8 cellular contexts compared by ENCODE assay signal in genomic region chr19:52943134-52943883, GRCh38. TPM values are rescaled to one million over a fixed set of nuclear protein-coding genes. Genes with fewer than 3 reads are reported as not detected.
DNase-seq lines count a peak whose midpoint lies in the region; ATAC-seq and TF ChIP-seq lines count a peak whose summit lies in the region.

No MANE protein-coding gene starts in this region.

- BruUV-seq in mammary epithelial cell (replicated peaks; lab: Mats Ljungman, UMichigan) = no TSS peak

- H2AFZ ChIP-seq in mammary epithelial cell (ENCODE audit: low read depth, low read length) = peak overlapping the region; percentile 96

- H3K79me2 ChIP-seq in mammary epithelial cell (ENCODE audit: insufficient read depth, low read length) = peaks cover 17% of the 10 kb centered on the region

- no peak for TF ChIP-seq POLR2A in vagina (IDR thresholded peaks at IDR 0.05)

- H3K9me3 ChIP-seq in left ventricle myocardium inferior (replicated peaks) (peaks cover 19% of the 10 kb centered on the region), mammary epithelial cell (replicated peaks; ENCODE audit: insufficient read depth, low read length) (peaks cover 34% of the 10 kb centered on the region), mucosa of rectum (ENCODE audit: control insufficient read depth in 2 of 2, low read length in 2 of 2) (peaks cover 3 to 7% of the 10 kb centered on the region in 2 donors), vagina (peaks cover 3% of the 10 kb centered on the region)

- peaks cover 6% of the 10 kb centered on the region for H3K36me3 ChIP-seq in left ventricle myocardium inferior
- no peaks in the 10 kb centered on the region for H3K36me3 ChIP-seq in mammary epithelial cell (ENCODE audit: insufficient read depth, low read length)
- no peaks in the 10 kb centered on the region for H3K36me3 ChIP-seq in mucosa of rectum (ENCODE audit: control insufficient read depth in 2 of 2, insufficient read depth in 2 of 2, low read length in 2 of 2)
- peaks cover 0 to under 1% of the 10 kb centered on the region in 2 donors for H3K36me3 ChIP-seq in vagina

- in situ Hi-C loops in mammary epithelial cell (cut with MboI; ENCODE audit: low sequenced_read_pairs in 2 of 2) = no loop called here

- H3K9ac ChIP-seq in mammary epithelial cell (ENCODE audit: insufficient read depth, low read length) (no peak overlapping the region), mucosa of rectum (ENCODE audit: low read depth in 1 of 2, low read length in 2 of 2) (peak overlapping the region; percentile 61 to 63)

- no peaks in the 10 kb centered on the region for H4K20me1 ChIP-seq in mammary epithelial cell (ENCODE audit: insufficient read depth, low read length)

- H3K27me3 ChIP-seq in left ventricle myocardium inferior (ENCODE audit: low read depth) = no peaks in the 10 kb centered on the region
- H3K27me3 ChIP-seq in mammary epithelial cell (ENCODE audit: insufficient read depth, low read length) = no peaks in the 10 kb centered on the region
- no peaks in the 10 kb centered on the region for H3K27me3 ChIP-seq in mucosa of rectum (ENCODE audit: control insufficient read depth in 2 of 2, insufficient read depth in 2 of 2, low read length in 2 of 2)
- no peaks in the 10 kb centered on the region for H3K27me3 ChIP-seq in vagina

- DNase-seq in left ventricle myocardium inferior (no peak), cardiac septum (ENCODE audit: low spot score) (no peak), mammary epithelial cell (no peak), vagina (ENCODE audit: extremely low spot score in 2 of 2) (no peak), left colon (no peak), retina (no peak)

- H3K27ac ChIP-seq in left ventricle myocardium inferior (replicated peaks) (peak overlapping the region; percentile 87), mammary epithelial cell (ENCODE audit: insufficient read depth, low read depth, low read length) (no peak overlapping the region), mucosa of rectum (ENCODE audit: low read depth in 2 of 2, low read length in 2 of 2) (peak overlapping the region; percentile 82 to 93), vagina (peak overlapping the region; percentile 79)

- H3K4me1 ChIP-seq in left ventricle myocardium inferior = peaks cover 26% of the 10 kb centered on the region
- peaks cover 10% of the 10 kb centered on the region for H3K4me1 ChIP-seq in mammary epithelial cell (ENCODE audit: insufficient read depth, low read length)
- peaks cover 15 to 28% of the 10 kb centered on the region in 2 donors for H3K4me1 ChIP-seq in mucosa of rectum (ENCODE audit: control insufficient read depth in 2 of 2, insufficient read depth in 2 of 2, low read length in 2 of 2)
- H3K4me1 ChIP-seq in vagina = peaks cover 28% of the 10 kb centered on the region

- peak overlapping the region; percentile 85 for H3K4me2 ChIP-seq in mammary epithelial cell (ENCODE audit: insufficient read depth, low read depth, low read length)

- intact Hi-C loops in left ventricle myocardium inferior (cut with micrococcal nuclease) (no loop called here), cardiac septum (cut with DNase I) (loop anchor here (2.0 kb wide), 1 partner anchor 21 kb away; the partner anchor contains the start of gene ZNF888), mammary epithelial cell (cut with micrococcal nuclease) (loop anchor here (1.0 to 5.0 kb wide), 4 partner anchors 21 to 85 kb away; partner anchors contain the start of genes ZNF320 and ZNF888), vagina (cut with DNase I) (loop anchor here (2.0 kb wide), 1 partner anchor 159 kb away; the partner anchor contains the start of gene ZNF160), left colon (cut with DNase I, micrococcal nuclease) (no loop called here)

- dilution Hi-C loops in mammary epithelial cell (cut with HindIII; ENCODE audit: low sequenced_read_pairs) = no loop called here

- 44% methylated on average over 26 of the region's 29 CpGs for WGBS in mammary epithelial cell (ENCODE audit: low coverage, missing lambda C conversion rate)

- ATAC-seq in GM19463 (IDR thresholded peaks at IDR 0.05; ENCODE audit: unreplicated experiment) (no peak), left colon (no peak)

- CTCF ChIA-PET in mammary epithelial cell (lab: Charles Lee; ENCODE audit: low non-redundant PET) = no interaction called here

- H3K4me3 ChIP-seq in left ventricle myocardium inferior (peak overlapping the region; percentile 90), mammary epithelial cell (replicated peaks in 1 of 3; ENCODE audit: insufficient read depth in 1 of 3, low read depth in 2 of 3, low read length in 3 of 3) (peak overlapping the region; percentile 4 to 37 (median 29)), mucosa of rectum (ENCODE audit: low read length in 2 of 2) (peak overlapping the region; percentile 63 to 76), vagina (peak overlapping the region; percentile 56 to 91)

- TF ChIP-seq CTCF in left ventricle myocardium inferior (IDR thresholded peaks at IDR 0.05; ENCODE audit: borderline replicate concordance) = no peak
- TF ChIP-seq CTCF in mammary epithelial cell (conservative IDR thresholded peaks at IDR 0.05 in 1 of 2, IDR thresholded peaks at IDR 0.05 in 1 of 2; ENCODE audit: extremely low read depth in 1 of 2, insufficient read depth in 1 of 2, low read depth in 1 of 2, low read length in 2 of 2) = no peak
- TF ChIP-seq CTCF in vagina (IDR thresholded peaks at IDR 0.05) = no peak

RNA-seq across cellular contexts. Expression of gene ZNF816, which starts 19.4 kb away (rescaled TPM):
- total RNA-seq in left ventricle myocardium inferior = 5.9 TPM
- total RNA-seq in cardiac septum = 5.2 TPM
- 10 to 100 TPM in 1 of 2 donors, 1 to 10 TPM in 1; 6.0 to 10.8 TPM for total RNA-seq in mammary epithelial cell
- 3.8 TPM for polyA plus RNA-seq in mammary epithelial cell
- 13.7 TPM for polyA minus RNA-seq in mammary epithelial cell
- 9.6 TPM for total RNA-seq in vagina
- total RNA-seq in left colon = 10 to 100 TPM; 12.8 to 14.2 TPM

RNA-seq across cellular contexts. Expression of gene ZNF888, which starts 20.1 kb away (rescaled TPM):
- 1.6 TPM for total RNA-seq in left ventricle myocardium inferior
- 1.3 TPM for total RNA-seq in cardiac septum
- total RNA-seq in mammary epithelial cell = 1 to 10 TPM; 5.7 to 6.0 TPM
- polyA plus RNA-seq in mammary epithelial cell = 2.3 TPM
- polyA minus RNA-seq in mammary epithelial cell = 9.3 TPM
- total RNA-seq in vagina = 3.7 TPM
- 10 to 100 TPM; 11.4 to 18.3 TPM for total RNA-seq in left colon

RNA-seq across cellular contexts. Expression of gene ZNF320, which starts 45.9 kb away (rescaled TPM):
- total RNA-seq in left ventricle myocardium inferior (11.1 TPM), cardiac septum (9.2 TPM), mammary epithelial cell (10 to 100 TPM; 13.3 to 18.5 TPM), vagina (6.4 TPM), left colon (10 to 100 TPM; 14.6 to 20.9 TPM)
- 9.8 TPM for polyA plus RNA-seq in mammary epithelial cell
- 12.4 TPM for polyA minus RNA-seq in mammary epithelial cell

Comparison
In these comparisons a context has a peak if more than half of its experiments do, and no peak if none do; other contexts are left out.
1. intact Hi-C loops: an anchor here in cardiac septum (2.0 kb wide), mammary epithelial cell (1.0 to 5.0 kb wide) and vagina (2.0 kb wide); none called in left ventricle myocardium inferior and left colon.
2. H3K4me3 ChIP-seq: peak in every context shown above with its lines; median percentile 90 in left ventricle myocardium inferior; 74 in vagina; 70 in mucosa of rectum; 29 in mammary epithelial cell.